8 cellular contexts compared by ENCODE assay signal in the genomic region with DNA sequence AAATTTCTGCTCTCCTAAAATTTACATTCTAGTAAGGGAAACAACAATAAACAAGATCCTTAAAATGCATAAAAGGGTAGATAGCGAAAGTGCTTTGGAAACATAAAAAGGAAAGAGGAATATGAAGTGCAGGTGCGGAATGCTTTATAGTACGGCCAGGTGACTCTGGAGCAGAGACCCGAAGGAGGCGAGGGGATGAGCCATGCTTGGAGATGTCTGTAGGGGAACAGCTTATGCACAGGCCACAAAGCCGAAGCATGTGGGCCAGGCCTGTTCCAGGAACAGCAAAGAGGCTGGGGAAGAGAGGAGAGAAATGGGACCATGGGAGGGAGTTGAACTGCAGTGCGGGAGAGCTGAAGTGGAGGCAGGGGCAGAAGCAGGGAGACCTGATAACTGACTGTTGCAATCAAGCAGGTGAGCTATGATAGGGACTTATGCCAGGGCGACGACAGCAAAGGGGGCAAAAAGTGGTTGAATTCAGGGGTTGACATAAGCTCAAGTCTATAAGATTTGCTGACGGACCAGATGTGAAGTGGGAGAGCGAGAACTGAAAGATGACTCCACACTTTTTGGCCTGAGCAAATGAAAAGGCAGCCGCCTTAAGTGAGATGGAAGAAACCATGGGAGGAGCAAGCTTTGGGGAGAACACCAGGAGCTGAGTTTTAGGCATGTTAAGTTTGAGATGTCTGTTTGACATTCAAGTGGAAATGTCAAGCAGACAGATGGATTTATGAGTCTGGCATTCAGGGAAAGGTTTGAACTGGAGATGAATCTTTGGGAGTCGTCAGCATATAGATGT.
DNase-seq lines count a peak whose midpoint lies in the region; ATAC-seq and TF ChIP-seq lines count a peak whose summit lies in the region.

No MANE protein-coding gene starts in this region.

- CTCF ChIA-PET in RWPE1 (lab: Yijun Ruan, JAX) = interaction anchor here (0.6 to 1.5 kb wide), 4 partner anchors 13 to 87 kb away, joined by 3 to 4 read pairs (median 3); no protein-coding TSS in a partner anchor

- POLR2A ChIA-PET in RWPE1 (lab: Yijun Ruan, JAX; ENCODE audit: low non-redundant PET) = interaction anchor here (1.0 kb wide), 1 partner anchor 20 kb away, joined by 6 read pairs; no protein-coding TSS in a partner anchor

- DNase-seq in GM06990 (ENCODE audit: extremely low read depth, insufficient read length) = no peak
- DNase-seq in RWPE1 (ENCODE audit: low spot score) = no peak
- no peak for DNase-seq in epithelial cell of proximal tubule (ENCODE audit: low read depth)
- peak; percentile 58 for DNase-seq in posterior vena cava (ENCODE audit: low spot score)
- no peak for DNase-seq in NCI-H1436 (lab: John Stamatoyannopoulos, UW)
- DNase-seq in GM13977 (ENCODE audit: low spot score) = no peak

- intact Hi-C loops in posterior vena cava (cut with DNase I) = no loop called here

- in situ Hi-C loops in GM13977 (cut with MboI; ENCODE audit: low pct_unique_long_range_greater_than_20kb, low sequenced_read_pairs, unreplicated experiment) = no loop called here

- TF ChIP-seq CTCF in GM06990 (IDR thresholded peaks at IDR 0.05; ENCODE audit: insufficient read depth, low read length, poor library complexity, severe bottlenecking) (no peak), RWPE1 (conservative IDR thresholded peaks at IDR 0.05; ENCODE audit: low read depth) (no peak), epithelial cell of proximal tubule (conservative IDR thresholded peaks at IDR 0.05; ENCODE audit: low read depth, low read length) (no peak), GM13977 (IDR thresholded peaks at IDR 0.05; ENCODE audit: extremely low read depth, insufficient read depth, missing control alignments) (no peak)

- peak overlapping the region; percentile 73; the same call in 1 of the 2 replicates for H3K4me3 ChIP-seq in GM06990 (replicated peaks; ENCODE audit: low read depth, low read length)
- peak overlapping the region; percentile 93 for H3K4me3 ChIP-seq in epithelial cell of proximal tubule (ENCODE audit: low read depth, low read length)

- no peaks in the 10 kb centered on the region for H3K27me3 ChIP-seq in GM06990 (replicated peaks; ENCODE audit: control insufficient read depth, insufficient read depth, low read length)

- no peaks in the 10 kb centered on the region for H3K36me3 ChIP-seq in GM06990 (ENCODE audit: control insufficient read depth, insufficient read depth, low read length)

- ATAC-seq in HG03378 (IDR thresholded peaks at IDR 0.05; ENCODE audit: unreplicated experiment) = no peak
- no peak for ATAC-seq in HG03280 (IDR thresholded peaks at IDR 0.05; ENCODE audit: unreplicated experiment)

- peak overlapping the region; percentile 91 for H3K27ac ChIP-seq in RWPE1
